ENCODE assay signal across 10 cellular contexts in the genomic region with DNA sequence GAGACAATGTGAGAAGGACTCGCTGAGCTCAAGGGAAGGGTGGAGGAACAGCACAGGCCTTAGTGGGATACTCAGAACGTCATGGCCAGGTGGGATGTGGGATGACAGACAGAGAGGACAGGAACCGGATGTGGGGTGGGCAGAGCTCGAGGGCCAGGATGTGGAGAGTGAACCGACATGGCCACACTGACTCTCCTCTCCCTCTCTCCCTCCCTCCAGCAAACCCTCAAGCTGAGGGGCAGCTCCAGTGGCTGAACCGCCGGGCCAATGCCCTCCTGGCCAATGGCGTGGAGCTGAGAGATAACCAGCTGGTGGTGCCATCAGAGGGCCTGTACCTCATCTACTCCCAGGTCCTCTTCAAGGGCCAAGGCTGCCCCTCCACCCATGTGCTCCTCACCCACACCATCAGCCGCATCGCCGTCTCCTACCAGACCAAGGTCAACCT. TPM values are rescaled to one million over a fixed set of nuclear protein-coding genes. Genes with fewer than 3 reads are reported as not detected.
A peak's percentile ranks its signal among the peaks of the same experiment; 100 is the strongest.
DNase-seq lines count a peak whose midpoint lies in the region; ATAC-seq and TF ChIP-seq lines count a peak whose summit lies in the region.
"Had no signal": no experiment of that assay in that cellular context is flagged by ENCODE, and none has a peak within 500 bp of the region (broad histone marks: within the 10 kb centered on the region; RNA-seq: fewer than 3 reads in every experiment).

No MANE protein-coding gene starts in this region.

- no peak for ATAC-seq in stimulated activated memory B cell treated with anti-CD40 and anti-IgM and Interleukin-4, amounts not matched to agents 10 μg/mL and 1 μg/mL and 100 μg/mL, for 72 hours
- ATAC-seq in GM21423 (IDR thresholded peaks at IDR 0.05; ENCODE audit: unreplicated experiment) = no peak

- H3K9me2 ChIP-seq in SK-N-SH = no peaks in the 10 kb centered on the region

- POLR2A ChIA-PET in SK-N-SH (lab: Yijun Ruan, JAX) = interaction anchor here (0.6 kb wide), 1 partner anchor 24 kb away, joined by 3 read pairs; no protein-coding TSS in a partner anchor

- no peaks in the 10 kb centered on the region for H3K9me3 ChIP-seq in effector memory CD4-positive, alpha-beta T cell (ENCODE audit: control insufficient read depth, low read length)
- no peaks in the 10 kb centered on the region; the same call in 1 of the 2 replicates for H3K9me3 ChIP-seq in SK-N-SH

- no peaks in the 10 kb centered on the region for H4K20me1 ChIP-seq in SK-N-SH (ENCODE audit: insufficient read depth)

- peak; percentile 51 for DNase-seq in NK-92 treated with Interleukin-12 subunit alpha and Interleukin-12 subunit beta, amount 100 ng/mL, for 24 hours (lab: John Stamatoyannopoulos, UW)
- DNase-seq in NK-92 (lab: John Stamatoyannopoulos, UW; ENCODE audit: unreplicated experiment) = no peak
- DNase-seq in T-helper 22 cell (ENCODE audit: low read depth) = peak; percentile 48
- DNase-seq in effector memory CD4-positive, alpha-beta T cell = peak in 1 of 3 donors; percentile 52
- no peak for DNase-seq in dermis blood vessel endothelial cell
- DNase-seq in SK-N-SH = no peak
- DNase-seq: 8988T had no signal

- H2AFZ ChIP-seq in SK-N-SH (ENCODE audit: low read depth) = no peak overlapping the region

- TF ChIP-seq EP300 in SK-N-SH (IDR thresholded peaks at IDR 0.05; ENCODE audit: borderline replicate concordance in 1 of 2, low read depth in 1 of 2, low read length in 1 of 2) = no peak

- no peak overlapping the region for H3K9ac ChIP-seq in SK-N-SH

- H3K27ac Mint-ChIP-seq in stimulated activated memory B cell treated with anti-CD40 and anti-IgM and Interleukin-4, amounts not matched to agents 10 μg/mL and 1 μg/mL and 100 μg/mL, for 72 hours = peak overlapping the region; percentile 92

- H3K27ac ChIP-seq in effector memory CD4-positive, alpha-beta T cell (ENCODE audit: insufficient read depth, low read length, poor library complexity, severe bottlenecking) = peak overlapping the region; percentile 95
- H3K27ac ChIP-seq in SK-N-SH (ENCODE audit: low read depth in 2 of 2, low read length in 1 of 2) = no peak overlapping the region

- H3K27me3 Mint-ChIP-seq in stimulated activated memory B cell treated with anti-CD40 and anti-IgM and Interleukin-4, amounts not matched to agents 10 μg/mL and 1 μg/mL and 100 μg/mL, for 72 hours = no peaks in the 10 kb centered on the region

- CTCF ChIA-PET in SK-N-SH (lab: Yijun Ruan, JAX) = interaction anchor here (1.4 to 17.6 kb wide), 4 partner anchors 12 to 126 kb away, joined by 3 to 312 read pairs (median 18); a partner anchor contains a TSS

- 86% methylated on average over 9 of the region's 11 CpGs for WGBS in SK-N-SH (ENCODE audit: low lambda C conversion rate)

- H3K9me3 Mint-ChIP-seq in stimulated activated memory B cell treated with anti-CD40 and anti-IgM and Interleukin-4, amounts not matched to agents 10 μg/mL and 1 μg/mL and 100 μg/mL, for 72 hours = no peaks in the 10 kb centered on the region

- H3K4me1 Mint-ChIP-seq in stimulated activated memory B cell treated with anti-CD40 and anti-IgM and Interleukin-4, amounts not matched to agents 10 μg/mL and 1 μg/mL and 100 μg/mL, for 72 hours = peaks cover 83% of the 10 kb centered on the region

- H3K4me3 Mint-ChIP-seq in stimulated activated memory B cell treated with anti-CD40 and anti-IgM and Interleukin-4, amounts not matched to agents 10 μg/mL and 1 μg/mL and 100 μg/mL, for 72 hours = peak overlapping the region; percentile 90

- H3K4me3 ChIP-seq in effector memory CD4-positive, alpha-beta T cell (ENCODE audit: insufficient read depth, low read depth, low read length, poor library complexity, severe bottlenecking) = peak overlapping the region; percentile 91
- no peak overlapping the region for H3K4me3 ChIP-seq in SK-N-SH (ENCODE audit: low read depth in 2 of 2, low read length in 1 of 2)

- H3F3A ChIP-seq in SK-N-SH (replicated peaks; ENCODE audit: insufficient read depth) = no peaks in the 10 kb centered on the region

- TF ChIP-seq CTCF in SK-N-SH (IDR thresholded peaks at IDR 0.05) = no peak

- H3K79me2 ChIP-seq in SK-N-SH (ENCODE audit: insufficient read depth) = no peaks in the 10 kb centered on the region

- H3K27me3 ChIP-seq in effector memory CD4-positive, alpha-beta T cell (replicated peaks; ENCODE audit: control insufficient read depth, insufficient read depth, low read length, poor library complexity, severe bottlenecking) = no peaks in the 10 kb centered on the region
- H3K27me3 ChIP-seq in SK-N-SH (ENCODE audit: insufficient read depth) = no peaks in the 10 kb centered on the region

- H3K4me1 ChIP-seq in effector memory CD4-positive, alpha-beta T cell (ENCODE audit: control insufficient read depth, insufficient read depth, low read length, poor library complexity, severe bottlenecking) = peaks cover 69% of the 10 kb centered on the region
- peaks cover 0 to 11% of the 10 kb centered on the region in 2 experiments; a peak in 1 of 4 replicates for H3K4me1 ChIP-seq in SK-N-SH (ENCODE audit: control insufficient read depth in 1 of 2, insufficient read depth in 2 of 2, low read depth in 1 of 2, low read length in 1 of 2)

- TF ChIP-seq RAD21 in SK-N-SH (IDR thresholded peaks at IDR 0.05; ENCODE audit: low read length) = no peak

- peaks cover 9% of the 10 kb centered on the region for H3K36me3 ChIP-seq in effector memory CD4-positive, alpha-beta T cell (ENCODE audit: control insufficient read depth, insufficient read depth, low read length)
- H3K36me3 ChIP-seq in SK-N-SH (replicated peaks in 1 of 2; ENCODE audit: control insufficient read depth in 1 of 2, insufficient read depth in 2 of 2, low read length in 1 of 2) = no peaks in the 10 kb centered on the region

- H3K36me3 Mint-ChIP-seq in stimulated activated memory B cell treated with anti-CD40 and anti-IgM and Interleukin-4, amounts not matched to agents 10 μg/mL and 1 μg/mL and 100 μg/mL, for 72 hours = peaks cover 46% of the 10 kb centered on the region

- H3K4me2 ChIP-seq in SK-N-SH = no peak overlapping the region

TF ChIP-seq in SK-N-SH, 30 proteins besides CTCF, POLR2A, EP300 and RAD21 (continues in another document):
- TF ChIP-seq, protein P1, sequence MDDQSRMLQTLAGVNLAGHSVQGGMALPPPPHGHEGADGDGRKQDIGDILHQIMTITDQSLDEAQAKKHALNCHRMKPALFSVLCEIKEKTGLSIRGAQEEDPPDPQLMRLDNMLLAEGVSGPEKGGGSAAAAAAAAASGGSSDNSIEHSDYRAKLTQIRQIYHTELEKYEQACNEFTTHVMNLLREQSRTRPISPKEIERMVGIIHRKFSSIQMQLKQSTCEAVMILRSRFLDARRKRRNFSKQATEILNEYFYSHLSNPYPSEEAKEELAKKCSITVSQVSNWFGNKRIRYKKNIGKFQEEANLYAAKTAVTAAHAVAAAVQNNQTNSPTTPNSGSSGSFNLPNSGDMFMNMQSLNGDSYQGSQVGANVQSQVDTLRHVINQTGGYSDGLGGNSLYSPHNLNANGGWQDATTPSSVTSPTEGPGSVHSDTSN (IDR thresholded peaks at IDR 0.05) = no peak
- TF ChIP-seq CHD2 (IDR thresholded peaks at IDR 0.05; ENCODE audit: low read length, partially characterized antibody) = no peak
- TF ChIP-seq FOXJ3 (CRISPR knock-in tag; IDR thresholded peaks at IDR 0.05) = no peak
- TF ChIP-seq, protein P2, sequence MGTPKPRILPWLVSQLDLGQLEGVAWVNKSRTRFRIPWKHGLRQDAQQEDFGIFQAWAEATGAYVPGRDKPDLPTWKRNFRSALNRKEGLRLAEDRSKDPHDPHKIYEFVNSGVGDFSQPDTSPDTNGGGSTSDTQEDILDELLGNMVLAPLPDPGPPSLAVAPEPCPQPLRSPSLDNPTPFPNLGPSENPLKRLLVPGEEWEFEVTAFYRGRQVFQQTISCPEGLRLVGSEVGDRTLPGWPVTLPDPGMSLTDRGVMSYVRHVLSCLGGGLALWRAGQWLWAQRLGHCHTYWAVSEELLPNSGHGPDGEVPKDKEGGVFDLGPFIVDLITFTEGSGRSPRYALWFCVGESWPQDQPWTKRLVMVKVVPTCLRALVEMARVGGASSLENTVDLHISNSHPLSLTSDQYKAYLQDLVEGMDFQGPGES (IDR thresholded peaks at IDR 0.05; ENCODE audit: low read depth, low read length) = no peak
- TF ChIP-seq, protein P3, sequence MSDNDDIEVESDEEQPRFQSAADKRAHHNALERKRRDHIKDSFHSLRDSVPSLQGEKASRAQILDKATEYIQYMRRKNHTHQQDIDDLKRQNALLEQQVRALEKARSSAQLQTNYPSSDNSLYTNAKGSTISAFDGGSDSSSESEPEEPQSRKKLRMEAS (IDR thresholded peaks at IDR 0.05; ENCODE audit: low read depth) = no peak
- no peak for TF ChIP-seq ELF1 (IDR thresholded peaks at IDR 0.05)
- TF ChIP-seq NFIC (IDR thresholded peaks at IDR 0.05; ENCODE audit: borderline replicate concordance) = no peak
- no peak for TF ChIP-seq EZH2phosphoT487 (IDR thresholded peaks at IDR 0.05; ENCODE audit: borderline replicate concordance, low read depth)
- TF ChIP-seq MEF2A (IDR thresholded peaks at IDR 0.05; ENCODE audit: borderline replicate concordance, low read depth) = no peak
- TF ChIP-seq JUND (IDR thresholded peaks at IDR 0.05) = no peak
- no peak for TF ChIP-seq RXRA (IDR thresholded peaks at IDR 0.05; ENCODE audit: borderline replicate concordance, low read depth)
- no peak for TF ChIP-seq TCF12 (IDR thresholded peaks at IDR 0.05)
- no peak for TF ChIP-seq FOSL2 (IDR thresholded peaks at IDR 0.05; ENCODE audit: borderline replicate concordance, low read depth)

RNA-seq across cellular contexts. Expression of a gene that starts 1.6 kb away (rescaled TPM):
- 0.17 TPM in 1 of 2 replicates, not detected in the other for total RNA-seq in dermis blood vessel endothelial cell
- polyA plus RNA-seq in SK-N-SH (2012; rRNA removed) = not detected in 2 replicates
- polyA plus RNA-seq in SK-N-SH (2012; cell fraction: cytosol; rRNA removed) = not detected in 2 replicates
- polyA plus RNA-seq in SK-N-SH (2012; cell fraction: nucleus; rRNA removed) = not detected in 2 replicates
- total RNA-seq: H1 had no signal
- polyA plus RNA-seq: H1 had no signal

RNA-seq across cellular contexts. Expression of a gene that starts 4.8 kb away (rescaled TPM):
- not detected in 2 replicates for total RNA-seq in dermis blood vessel endothelial cell
- not detected in 2 replicates for polyA plus RNA-seq in SK-N-SH (2012; rRNA removed)
- 0.03 TPM in 1 of 2 replicates, not detected in the other for polyA plus RNA-seq in SK-N-SH (2012; cell fraction: cytosol; rRNA removed)
- polyA plus RNA-seq in SK-N-SH (2012; cell fraction: nucleus; rRNA removed) = 0.06 and 0.07 TPM in 2 replicates
- total RNA-seq: H1 had no signal
- polyA plus RNA-seq: H1 had no signal

RNA-seq across cellular contexts. Expression of a gene that starts 5.3 kb away (rescaled TPM):
- total RNA-seq in dermis blood vessel endothelial cell = 3.4 and 30.5 TPM in 2 replicates
- 0.10 and 0.16 TPM in 2 replicates for polyA plus RNA-seq in SK-N-SH (2012; rRNA removed)
- 0.16 and 0.21 TPM in 2 replicates for polyA plus RNA-seq in SK-N-SH (2012; cell fraction: cytosol; rRNA removed)
- 0.18 and 0.22 TPM in 2 replicates for polyA plus RNA-seq in SK-N-SH (2012; cell fraction: nucleus; rRNA removed)

RNA-seq across cellular contexts. Expression of a gene that starts 9.2 kb away (rescaled TPM):
- total RNA-seq in dermis blood vessel endothelial cell = 0.37 TPM in 1 of 2 replicates, not detected in the other
- not detected in 2 replicates for polyA plus RNA-seq in SK-N-SH (2012; rRNA removed)
- polyA plus RNA-seq in SK-N-SH (2012; cell fraction: cytosol; rRNA removed) = not detected in 2 replicates
- polyA plus RNA-seq in SK-N-SH (2012; cell fraction: nucleus; rRNA removed) = 0.13 and 0.23 TPM in 2 replicates
- total RNA-seq: H1 had no signal
- polyA plus RNA-seq: H1 had no signal

RNA-seq across cellular contexts. Expression of a gene that starts 15.9 kb away (rescaled TPM):
- not detected in 2 replicates for total RNA-seq in dermis blood vessel endothelial cell
- polyA plus RNA-seq in SK-N-SH (2012; rRNA removed) = not detected in 2 replicates
- polyA plus RNA-seq in SK-N-SH (2012; cell fraction: cytosol; rRNA removed) = not detected in 2 replicates
- not detected in 2 replicates for polyA plus RNA-seq in SK-N-SH (2012; cell fraction: nucleus; rRNA removed)
- total RNA-seq: H1 had no signal

Comparison
In these comparisons a context has a peak if more than half of its experiments do, and no peak if none do; other contexts are left out.
1. DNase-seq: peak in NK-92 treated with Interleukin-12 subunit alpha and Interleukin-12 subunit beta, amount 100 ng/mL, for 24 hours (single experiment) and T-helper 22 cell (single experiment); none in NK-92 (single experiment), dermis blood vessel endothelial cell (single experiment) and SK-N-SH (single experiment).